In the genomic region with DNA sequence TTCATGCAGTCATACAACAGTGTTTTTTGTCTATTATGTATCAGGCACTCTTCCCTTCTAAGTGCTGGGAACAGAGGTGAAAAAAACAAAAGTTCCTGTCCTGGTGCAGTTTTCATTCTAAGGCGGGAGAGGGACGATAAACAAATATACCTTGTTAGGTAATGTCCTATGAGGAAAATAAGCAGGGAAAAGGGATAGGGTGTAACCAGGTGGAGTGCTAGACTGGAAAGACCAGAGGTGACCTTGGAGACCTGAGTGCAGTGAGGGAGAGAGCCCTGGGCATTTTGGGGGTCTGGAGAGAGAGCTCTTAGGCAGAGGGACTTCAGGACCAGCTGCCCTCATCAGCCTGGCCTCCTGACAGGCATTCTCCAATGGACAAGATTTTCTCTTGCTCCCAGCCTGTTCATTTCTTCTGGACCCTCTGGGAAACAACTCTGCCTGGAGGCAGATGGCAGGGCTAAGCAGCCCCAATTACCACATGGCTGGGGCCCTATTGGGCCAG, we compare ENCODE assay signal across 23 cellular contexts.
"Had no signal": no experiment of that assay in that cellular context is flagged by ENCODE, and none has a peak within 500 bp of the region (broad histone marks: within the 10 kb centered on the region; RNA-seq: fewer than 3 reads in every experiment).

No MANE protein-coding gene starts in this region.

- H3K4me3 ChIP-seq: neural progenitor cell, sigmoid colon, smooth muscle cell, stomach, suprapubic skin, tibial nerve had no signal

- H3K9me3 ChIP-seq: sigmoid colon, stomach, suprapubic skin, tibial nerve had no signal

- H3K36me3 ChIP-seq: neural progenitor cell, sigmoid colon, stomach, suprapubic skin, tibial nerve, WERI-Rb-1 had no signal

- H3K36me3 Mint-ChIP-seq: activated naive CD4-positive, alpha-beta T cell treated with anti-CD3 and anti-CD28 coated beads, Interleukin-2, amount 50 U/mL, for 72 hours; brain; immature natural killer cell; neural progenitor cell; stimulated activated memory B cell treated with anti-CD40 and anti-IgM and Interleukin-4, amounts not matched to agents 10 μg/mL and 1 μg/mL and 100 μg/mL, for 72 hours had no signal

- H3K4me1 ChIP-seq: suprapubic skin had no signal

- H3K4me2 ChIP-seq: neural progenitor cell, smooth muscle cell had no signal

- ATAC-seq: activated naive CD4-positive, alpha-beta T cell treated with anti-CD3 and anti-CD28 coated beads, Interleukin-2, amount 50 U/mL, for 72 hours; activated T-helper 17 cell treated with anti-CD3 and anti-CD28 coated beads, Interleukin-2, amount 50 U/mL, for 72 hours; foreskin keratinocyte; left ventricle myocardium superior; stimulated activated memory B cell treated with anti-CD40 and anti-IgM and Interleukin-4, amounts not matched to agents 10 μg/mL and 1 μg/mL and 100 μg/mL, for 72 hours had no signal

- H3K27ac ChIP-seq: foreskin keratinocyte, neural progenitor cell, sigmoid colon, stomach, suprapubic skin, tibial nerve, WERI-Rb-1 had no signal

- DNase-seq: activated CD4-positive, alpha-beta T cell treated with anti-CD3 and anti-CD28 coated beads for 1 hour; activated T-cell treated with anti-CD3 and anti-CD28 coated beads, Interleukin-2, amount 50 U/mL, for 1 hour; aorta; effector CD8-positive, alpha-beta T cell; erythroblast; foreskin keratinocyte; immature natural killer cell; left ventricle myocardium superior; retina; sigmoid colon; stimulated activated CD4-positive, alpha-beta T cell treated with anti-CD3 and anti-CD28 coated beads, Interleukin-15, amount 100 ng/mL, for 24 hours; stomach; WERI-Rb-1 had no signal

- H3K27ac Mint-ChIP-seq: activated naive CD4-positive, alpha-beta T cell treated with anti-CD3 and anti-CD28 coated beads, Interleukin-2, amount 50 U/mL, for 72 hours; activated T-helper 17 cell treated with anti-CD3 and anti-CD28 coated beads, Interleukin-2, amount 50 U/mL, for 72 hours; brain; dendritic cell treated with granulocyte-macrophage colony-stimulating factor and Interleukin-4, amounts not matched to agents 40 ng/mL and 50 ng/mL, for 4 days; immature natural killer cell; neural progenitor cell; stimulated activated memory B cell treated with anti-CD40 and anti-IgM and Interleukin-4, amounts not matched to agents 10 μg/mL and 1 μg/mL and 100 μg/mL, for 72 hours; T-helper 2 cell treated with Interferon-gamma antibody and Interleukin-4, amounts not matched to agents 5 μg/mL and 100 μg/mL, for 36 hours had no signal

- H3K27me3 ChIP-seq: foreskin keratinocyte, neural progenitor cell, sigmoid colon, stomach, suprapubic skin, tibial nerve had no signal

- H3K4me1 Mint-ChIP-seq: activated T-helper 17 cell treated with anti-CD3 and anti-CD28 coated beads, Interleukin-2, amount 50 U/mL, for 72 hours; immature natural killer cell; stimulated activated memory B cell treated with anti-CD40 and anti-IgM and Interleukin-4, amounts not matched to agents 10 μg/mL and 1 μg/mL and 100 μg/mL, for 72 hours had no signal

- H3K9ac ChIP-seq: neural progenitor cell had no signal

- H3K4me3 Mint-ChIP-seq: activated T-helper 17 cell treated with anti-CD3 and anti-CD28 coated beads, Interleukin-2, amount 50 U/mL, for 72 hours; brain; dendritic cell treated with granulocyte-macrophage colony-stimulating factor and Interleukin-4, amounts not matched to agents 40 ng/mL and 50 ng/mL, for 4 days; immature natural killer cell; neural progenitor cell; stimulated activated memory B cell treated with anti-CD40 and anti-IgM and Interleukin-4, amounts not matched to agents 10 μg/mL and 1 μg/mL and 100 μg/mL, for 72 hours; T-helper 2 cell treated with Interferon-gamma antibody and Interleukin-4, amounts not matched to agents 5 μg/mL and 100 μg/mL, for 36 hours had no signal

- H3K9me3 Mint-ChIP-seq: activated naive CD4-positive, alpha-beta T cell treated with anti-CD3 and anti-CD28 coated beads, Interleukin-2, amount 50 U/mL, for 72 hours; activated T-helper 17 cell treated with anti-CD3 and anti-CD28 coated beads, Interleukin-2, amount 50 U/mL, for 72 hours; dendritic cell treated with granulocyte-macrophage colony-stimulating factor and Interleukin-4, amounts not matched to agents 40 ng/mL and 50 ng/mL, for 4 days; immature natural killer cell; neural progenitor cell; stimulated activated memory B cell treated with anti-CD40 and anti-IgM and Interleukin-4, amounts not matched to agents 10 μg/mL and 1 μg/mL and 100 μg/mL, for 72 hours; T-helper 2 cell treated with Interferon-gamma antibody and Interleukin-4, amounts not matched to agents 5 μg/mL and 100 μg/mL, for 36 hours had no signal
